ENCODE assay signal across 32 cellular contexts in the genomic region with DNA sequence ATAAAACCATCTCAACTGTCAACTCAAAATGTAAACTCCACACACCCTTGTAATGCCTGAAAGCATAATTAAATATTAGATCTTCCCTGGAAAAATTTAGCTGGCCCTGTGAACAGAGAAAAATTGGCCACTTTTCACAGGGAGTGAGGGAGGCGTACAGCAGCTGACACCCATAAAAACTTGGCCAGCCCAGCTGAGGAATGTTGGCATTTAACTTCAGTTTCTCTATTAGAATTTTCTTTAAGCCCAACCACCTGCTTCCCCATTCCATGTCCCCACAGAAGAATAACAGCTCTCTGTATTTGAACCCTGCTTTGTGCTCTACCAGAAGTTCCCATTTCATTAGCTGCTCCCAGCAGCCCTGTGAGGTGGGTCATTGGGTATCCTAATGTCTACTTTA. TPM values are rescaled to one million over a fixed set of nuclear protein-coding genes. Genes with fewer than 3 reads are reported as not detected.
DNase-seq lines count a peak whose midpoint lies in the region; ATAC-seq, FAIRE-seq and TF ChIP-seq lines count a peak whose summit lies in the region.
"Had no signal": no experiment of that assay in that cellular context is flagged by ENCODE, and none has a peak within 500 bp of the region (broad histone marks: within the 10 kb centered on the region; RNA-seq: fewer than 3 reads in every experiment).

No MANE protein-coding gene starts in this region.

- intact Hi-C loops in pancreas (cut with DNase I), result no loop called here
- intact Hi-C loops in gastrocnemius medialis (cut with DNase I; ENCODE audit: low total_unique reads), result no loop called here

- H3K27ac Mint-ChIP-seq in type B pancreatic cell, result peak overlapping the region; percentile 87
- no peak overlapping the region for H3K27ac Mint-ChIP-seq in nephron progenitor cell
- H3K27ac Mint-ChIP-seq: CD4-positive, alpha-beta T cell had no signal

- in situ Hi-C loops in gastrocnemius medialis (cut with MboI; ENCODE audit: low sequenced_read_pairs in 4 of 4), result no loop called here

- H3K4me1 ChIP-seq in pancreas (no peaks in the 10 kb centered on the region), gastrocnemius medialis (no peaks in the 10 kb centered on the region)
- H3K4me1 ChIP-seq: BLaER1 treated with 17β-estradiol and CSF1 and Interleukin-3, amounts not matched to agents 10 nM and 100 nM; SJSA1 had no signal

- H3K4me3 Mint-ChIP-seq in type B pancreatic cell (no peak overlapping the region), nephron progenitor cell (no peak overlapping the region)
- H3K4me3 Mint-ChIP-seq: CD4-positive, alpha-beta T cell had no signal

- no peaks in the 10 kb centered on the region for H3K9me3 ChIP-seq in pancreas
- H3K9me3 ChIP-seq in gastrocnemius medialis, result no peaks in the 10 kb centered on the region
- H3K9me3 ChIP-seq: BLaER1 treated with 17β-estradiol and CSF1 and Interleukin-3, amounts not matched to agents 10 nM and 100 nM; SJSA1 had no signal

- H3K27me3 ChIP-seq in pancreas, result no peaks in the 10 kb centered on the region
- no peaks in the 10 kb centered on the region for H3K27me3 ChIP-seq in gastrocnemius medialis
- H3K27me3 ChIP-seq: BLaER1 treated with 17β-estradiol and CSF1 and Interleukin-3, amounts not matched to agents 10 nM and 100 nM had no signal

- H3K27ac ChIP-seq in pancreas (peak overlapping the region in 1 of 4 donors; percentile 14), gastrocnemius medialis (no peak overlapping the region)
- H3K27ac ChIP-seq: BLaER1 treated with 17β-estradiol and CSF1 and Interleukin-3, amounts not matched to agents 10 nM and 100 nM; GM23248; PC-9; SJSA1 had no signal

- H3K4me1 Mint-ChIP-seq in type B pancreatic cell (ENCODE audit: unreplicated experiment) (no peaks in the 10 kb centered on the region), nephron progenitor cell (no peaks in the 10 kb centered on the region)

- no peak for TF ChIP-seq POLR2A in gastrocnemius medialis (IDR thresholded peaks at IDR 0.05)

- no peaks in the 10 kb centered on the region for H3K36me3 Mint-ChIP-seq in type B pancreatic cell
- H3K36me3 Mint-ChIP-seq in nephron progenitor cell (ENCODE audit: low read depth), result no peaks in the 10 kb centered on the region

- H3K36me3 ChIP-seq in pancreas, result peaks cover 0 to 12% (median 0%) of the 10 kb centered on the region in 3 donors
- no peaks in the 10 kb centered on the region for H3K36me3 ChIP-seq in gastrocnemius medialis
- H3K36me3 ChIP-seq: BLaER1 treated with 17β-estradiol and CSF1 and Interleukin-3, amounts not matched to agents 10 nM and 100 nM; SJSA1 had no signal

- H3K4me3 ChIP-seq in pancreas (no peak overlapping the region), gastrocnemius medialis (no peak overlapping the region)
- H3K4me3 ChIP-seq: BLaER1 treated with 17β-estradiol and CSF1 and Interleukin-3, amounts not matched to agents 10 nM and 100 nM; GM23248; PC-9; SJSA1 had no signal

- FAIRE-seq in pancreas (lab: Jason Lieb, UNC), result no peak
- FAIRE-seq: A204.1, G401.6, HepG2 had no signal

- 2 to 7% methylated on average over 1 of the region's 1 CpG for WGBS in pancreas, 2 donors

- H3K9me3 Mint-ChIP-seq in type B pancreatic cell (no peaks in the 10 kb centered on the region), nephron progenitor cell (no peaks in the 10 kb centered on the region)
- H3K9me3 Mint-ChIP-seq: CD4-positive, alpha-beta T cell had no signal

- ATAC-seq in pancreas (peak in 3 of 4 donors; percentile 57 to 76 (median 67)), gastrocnemius medialis (no peak)
- ATAC-seq: HepG2, Right ventricle myocardium inferior had no signal

- H3K27me3 Mint-ChIP-seq in type B pancreatic cell, result peaks cover 10% of the 10 kb centered on the region
- H3K27me3 Mint-ChIP-seq in nephron progenitor cell (ENCODE audit: low read depth, poor library complexity), result peaks cover 18% of the 10 kb centered on the region

- DNase-seq in LoVo (ENCODE audit: low spot score) (peak; percentile 18), foreskin melanocyte (peak; percentile 9), pancreas (peak in 1 of 6 donors; percentile 21), type B pancreatic cell (ENCODE audit: extremely low spot score, unreplicated experiment) (no peak), cortex of kidney (lab: John Stamatoyannopoulos, UW) (no peak), nephron progenitor cell (no peak), gastrocnemius medialis (no peak)
- DNase-seq: AML-193; CD4-positive, alpha-beta T cell; COR-L47; DMS53; GM23248; H7; Karpas-422; NCI-H1105 treated with DMSO at 0.1 percent for 48 hours; NCI-H146; NCI-H2029 treated with DMSO at 0.1 percent for 48 hours; NCI-H446 treated with DMSO at 0.1 percent for 48 hours; NCI-H526; NCI-H82; NK-92 treated with Interleukin-12 subunit alpha and Interleukin-12 subunit beta, amount 100 ng/mL, for 24 hours; PC-9 had no signal

- TF ChIP-seq CTCF in pancreas (IDR thresholded peaks at IDR 0.05) (no peak), type B pancreatic cell (conservative IDR thresholded peaks at IDR 0.05) (no peak), nephron progenitor cell (IDR thresholded peaks at IDR 0.05) (no peak), gastrocnemius medialis (IDR thresholded peaks at IDR 0.05 in 4 of 5, conservative IDR thresholded peaks at IDR 0.05 in 1 of 5) (no peak)

RNA-seq across cellular contexts. Expression of a gene that starts 41.0 kb away (rescaled TPM):
- total RNA-seq in pancreas (10 to 100 TPM; 13.9 to 33.0 (median 20.6) TPM), type B pancreatic cell (ENCODE audit: low replicate concordance) (0.52 and 0.75 TPM in 2 replicates), gastrocnemius medialis (under 1 TPM in 3 of 4 donors, not detected in 1; 0.02 to 0.05 (median 0.02) TPM)
- 1 to 10 TPM; 6.4 to 9.0 TPM for polyA plus RNA-seq in pancreas
- total RNA-seq: GM23248, HT1080, MCF 10A, PC-9, Right ventricle myocardium inferior, RPMI7951 had no signal
- polyA plus RNA-seq: AG04450, GM23248 had no signal

Comparison
In these comparisons a context has a peak if more than half of its experiments do, and no peak if none do; other contexts are left out.
1. DNase-seq: peak in LoVo (single experiment) and foreskin melanocyte (single experiment); none in type B pancreatic cell (single experiment), cortex of kidney (single experiment), nephron progenitor cell (single experiment) and gastrocnemius medialis (0 of 2).
2. ATAC-seq: peak in pancreas (3 of 4); none in gastrocnemius medialis (0 of 2).